10 cellular contexts compared by ENCODE assay signal in genomic region chr5:57450991-57451876, GRCh38. TPM values are rescaled to one million over a fixed set of nuclear protein-coding genes. Genes with fewer than 3 reads are reported as not detected.
DNase-seq lines count a peak whose midpoint lies in the region; ATAC-seq lines count a peak whose summit lies in the region.
"Had no signal": no experiment of that assay in that cellular context is flagged by ENCODE, and none has a peak within 500 bp of the region (broad histone marks: within the 10 kb centered on the region; RNA-seq: fewer than 3 reads in every experiment).

No MANE protein-coding gene starts in this region.

- H3K9me3 ChIP-seq in CD4-positive, CD25-positive, alpha-beta regulatory T cell (ENCODE audit: control insufficient read depth in 2 of 2, low read length in 2 of 2), result no peaks in the 10 kb centered on the region
- no peaks in the 10 kb centered on the region for H3K9me3 ChIP-seq in mesenchymal stem cell (ENCODE audit: control insufficient read depth, low read length)
- H3K9me3 ChIP-seq: left lung had no signal

- peak overlapping the region; percentile 44 to 79 for H2BK12ac ChIP-seq in mesenchymal stem cell (ENCODE audit: low read length in 2 of 2)

- H3K9ac ChIP-seq in mesenchymal stem cell (ENCODE audit: low read length), result no peak overlapping the region

- H2AFZ ChIP-seq in mesenchymal stem cell (ENCODE audit: low read depth, low read length), result no peak overlapping the region

- peak overlapping the region; percentile 43 for H4K91ac ChIP-seq in mesenchymal stem cell (ENCODE audit: low read length)

- H2BK15ac ChIP-seq in mesenchymal stem cell (ENCODE audit: low read depth, poor library complexity, severe bottlenecking), result no peak overlapping the region

- H3K27me3 ChIP-seq in CD4-positive, CD25-positive, alpha-beta regulatory T cell (ENCODE audit: control insufficient read depth, insufficient read depth, low read length), result no peaks in the 10 kb centered on the region
- no peaks in the 10 kb centered on the region for H3K27me3 ChIP-seq in mesenchymal stem cell (ENCODE audit: control insufficient read depth in 1 of 2, insufficient read depth in 1 of 2, low read length in 2 of 2)
- H3K27me3 ChIP-seq: left lung had no signal

- H3K36me3 Mint-ChIP-seq in CD4-positive, CD25-positive, alpha-beta regulatory T cell, result no peaks in the 10 kb centered on the region

- peak overlapping the region; percentile 89 for H2BK120ac ChIP-seq in mesenchymal stem cell (ENCODE audit: low read depth, low read length)

- no peak overlapping the region for H2BK5ac ChIP-seq in mesenchymal stem cell (ENCODE audit: low read depth, low read length, poor library complexity, severe bottlenecking)

- H3K27ac ChIP-seq in CD4-positive, CD25-positive, alpha-beta regulatory T cell (ENCODE audit: insufficient read depth, low read length, poor library complexity, severe bottlenecking), result no peak overlapping the region
- peak overlapping the region; percentile 62 for H3K27ac ChIP-seq in mesenchymal stem cell (ENCODE audit: low read length, poor library complexity, severe bottlenecking)
- H3K27ac ChIP-seq: left lung had no signal

- WGBS in mesenchymal stem cell, result 78% methylated on average over 4 of the region's 4 CpGs

- no peaks in the 10 kb centered on the region for H3K4me1 ChIP-seq in CD4-positive, CD25-positive, alpha-beta regulatory T cell (ENCODE audit: control insufficient read depth, insufficient read depth, low read length, poor library complexity, severe bottlenecking)
- peaks cover 2% of the 10 kb centered on the region for H3K4me1 ChIP-seq in mesenchymal stem cell (ENCODE audit: control insufficient read depth, insufficient read depth, low read depth, low read length)
- H3K4me1 ChIP-seq: left lung had no signal

- peak overlapping the region; percentile 50 to 85 for H3K18ac ChIP-seq in mesenchymal stem cell (ENCODE audit: low read depth in 1 of 2, low read length in 2 of 2)

- ATAC-seq in CD4-positive, CD25-positive, alpha-beta regulatory T cell (ENCODE audit: low read depth in 2 of 2), result peak; percentile 50 to 56
- ATAC-seq in GM18511 (IDR thresholded peaks at IDR 0.05; ENCODE audit: unreplicated experiment), result no peak
- ATAC-seq: left lung had no signal

- H3K9me3 Mint-ChIP-seq in CD4-positive, CD25-positive, alpha-beta regulatory T cell, result peaks cover 0 to 3% (median 0%) of the 10 kb centered on the region in 7 donors

- no peak overlapping the region for H2AK5ac ChIP-seq in mesenchymal stem cell (ENCODE audit: low read length, severe bottlenecking)

- H3K27ac Mint-ChIP-seq in CD4-positive, CD25-positive, alpha-beta regulatory T cell, result no peak overlapping the region

- H3K4me2 ChIP-seq in mesenchymal stem cell (ENCODE audit: low read length, poor library complexity, severe bottlenecking), result no peak overlapping the region

- H3K4me3 Mint-ChIP-seq in CD4-positive, CD25-positive, alpha-beta regulatory T cell, result peak overlapping the region in 1 of 4 donors; percentile 22

- no peaks in the 10 kb centered on the region for H3K36me3 ChIP-seq in CD4-positive, CD25-positive, alpha-beta regulatory T cell (ENCODE audit: control insufficient read depth, insufficient read depth, low read length)
- no peaks in the 10 kb centered on the region for H3K36me3 ChIP-seq in mesenchymal stem cell (ENCODE audit: control insufficient read depth in 1 of 2, insufficient read depth in 2 of 2, low read depth in 1 of 2, low read length in 2 of 2)
- H3K36me3 ChIP-seq: left lung had no signal

- peak overlapping the region; percentile 19 for H4K8ac ChIP-seq in mesenchymal stem cell (ENCODE audit: low read length)

- H3K4me1 Mint-ChIP-seq in CD4-positive, CD25-positive, alpha-beta regulatory T cell, result peaks cover 0 to 17% (median 2%) of the 10 kb centered on the region in 4 donors

- peaks cover 5% of the 10 kb centered on the region for H3K27me3 Mint-ChIP-seq in CD4-positive, CD25-positive, alpha-beta regulatory T cell

- peak in 2 of 3 donors; percentile 8 to 51 for DNase-seq in CD4-positive, CD25-positive, alpha-beta regulatory T cell
- peak; percentile 74 for DNase-seq in NCI-H1436 (lab: John Stamatoyannopoulos, UW)
- DNase-seq in brain pericyte (ENCODE audit: low read depth, low spot score), result peak; percentile 68
- DNase-seq in mesenchymal stem cell, result no peak
- no peak for DNase-seq in pons (ENCODE audit: low spot score)
- DNase-seq in SW 1271 (lab: John Stamatoyannopoulos, UW), result no peak
- DNase-seq in inferior parietal cortex (ENCODE audit: extremely low spot score), result no peak
- DNase-seq: left lung; stimulated activated CD8-positive, alpha-beta memory T cell treated with anti-CD3 and anti-CD28 coated beads, Interleukin-4, amount 100 ng/mL, for 48 hours had no signal

- no peak overlapping the region for H3K4me3 ChIP-seq in CD4-positive, CD25-positive, alpha-beta regulatory T cell (ENCODE audit: low read depth, low read length)
- H3K4me3 ChIP-seq in mesenchymal stem cell (ENCODE audit: insufficient read depth in 1 of 2, low read depth in 1 of 2, low read length in 2 of 2), result no peak overlapping the region
- H3K4me3 ChIP-seq: left lung had no signal

- H3K4ac ChIP-seq in mesenchymal stem cell (ENCODE audit: low read depth in 1 of 2, low read length in 2 of 2), result peak overlapping the region; percentile 39 to 92

- no peaks in the 10 kb centered on the region for H3K79me1 ChIP-seq in mesenchymal stem cell (replicated peaks; ENCODE audit: low read length, poor library complexity, severe bottlenecking)

- no peak overlapping the region for H3K14ac ChIP-seq in mesenchymal stem cell (ENCODE audit: low read length in 2 of 2)

- H3K23ac ChIP-seq in mesenchymal stem cell (ENCODE audit: low read length in 2 of 2), result no peak overlapping the region

RNA-seq across cellular contexts. Expression of gene ACTBL2, which starts 31.4 kb away (rescaled TPM):
- not detected for total RNA-seq in CD4-positive, CD25-positive, alpha-beta regulatory T cell
- not detected for polyA plus RNA-seq in CD4-positive, CD25-positive, alpha-beta regulatory T cell
- polyA plus RNA-seq in mesenchymal stem cell (2013, experiment 1 of 2), result 0.23 TPM
- 0.16 TPM for polyA plus RNA-seq in mesenchymal stem cell (2013, experiment 2 of 2)

Comparison
In these comparisons a context has a peak if more than half of its experiments do, and no peak if none do; other contexts are left out.
1. DNase-seq: peak in CD4-positive, CD25-positive, alpha-beta regulatory T cell (2 of 3), NCI-H1436 (single experiment) and brain pericyte (single experiment); none in mesenchymal stem cell (single experiment), pons (single experiment), SW 1271 (0 of 2) and inferior parietal cortex (single experiment).